Comparison of ENCODE assay signal across 23 cellular contexts in genomic region chr6:85252552-85252951, GRCh38.
DNase-seq lines count a peak whose midpoint lies in the region; ATAC-seq and TF ChIP-seq lines count a peak whose summit lies in the region.
"Had no signal": no experiment of that assay in that cellular context is flagged by ENCODE, and none has a peak within 500 bp of the region (broad histone marks: within the 10 kb centered on the region; RNA-seq: fewer than 3 reads in every experiment).

No MANE protein-coding gene starts in this region.

- H2AK5ac ChIP-seq in H9 (ENCODE audit: insufficient read length, low read length), result no peak overlapping the region

- no peak overlapping the region for H4K8ac ChIP-seq in H9 (replicated peaks; ENCODE audit: insufficient read length, low read depth, low read length)

- H2BK15ac ChIP-seq in H9 (ENCODE audit: low read depth, low read length), result no peak overlapping the region

- H2BK5ac ChIP-seq in H9 (ENCODE audit: insufficient read length, low read length), result no peak overlapping the region

- no peaks in the 10 kb centered on the region for H3K79me1 ChIP-seq in H9 (ENCODE audit: insufficient read depth, low read depth, low read length, poor library complexity, severe bottlenecking)

- no peak overlapping the region for H4K91ac ChIP-seq in H9 (ENCODE audit: insufficient read length, low read depth, low read length)

- H3K27ac ChIP-seq in H9 (ENCODE audit: insufficient read length, low read depth, low read length), result no peak overlapping the region
- peak overlapping the region; percentile 37; the same call in 1 of the 2 replicates for H3K27ac ChIP-seq in MM.1S (ENCODE audit: low read length)
- H3K27ac ChIP-seq in brain microvascular endothelial cell, result no peak overlapping the region
- H3K27ac ChIP-seq: BLaER1 treated with 17β-estradiol and CSF1 and Interleukin-3, amounts not matched to agents 10 nM and 100 nM had no signal

- no peaks in the 10 kb centered on the region for H3F3A ChIP-seq in MM.1S (ENCODE audit: insufficient read depth, low read length)

- no peak overlapping the region for H3K4me3 Mint-ChIP-seq in H9
- H3K4me3 Mint-ChIP-seq: CD4-positive, alpha-beta T cell; T-helper 2 cell treated with Interferon-gamma antibody and Interleukin-4, amounts not matched to agents 5 μg/mL and 100 μg/mL, for 36 hours had no signal

- intact Hi-C loops in Right ventricle myocardium superior (cut with DNase I), result no loop called here

- H3K4me3 ChIP-seq in MM.1S (ENCODE audit: low read length), result no peak overlapping the region
- no peak overlapping the region for H3K4me3 ChIP-seq in brain microvascular endothelial cell (ENCODE audit: low read depth, low read length)
- H3K4me3 ChIP-seq: BLaER1 treated with 17β-estradiol and CSF1 and Interleukin-3, amounts not matched to agents 10 nM and 100 nM; MG63 had no signal

- no peak overlapping the region for H3K4me2 ChIP-seq in H9 (ENCODE audit: insufficient read depth, insufficient read length, low read length)
- peak overlapping the region; percentile 13; the same call in 1 of the 2 replicates for H3K4me2 ChIP-seq in MM.1S (ENCODE audit: low read depth, low read length)
- H3K4me2 ChIP-seq: BLaER1 treated with 17β-estradiol and CSF1 and Interleukin-3, amounts not matched to agents 10 nM and 100 nM had no signal

- no peaks in the 10 kb centered on the region for H4K20me1 ChIP-seq in H9 (ENCODE audit: control insufficient read depth, insufficient read depth, insufficient read length)
- no peaks in the 10 kb centered on the region for H4K20me1 ChIP-seq in MM.1S (ENCODE audit: insufficient read depth, low read length)
- H4K20me1 ChIP-seq: BLaER1 treated with 17β-estradiol and CSF1 and Interleukin-3, amounts not matched to agents 10 nM and 100 nM had no signal

- H2AFZ ChIP-seq in H9 (ENCODE audit: low read length), result no peak overlapping the region
- H2AFZ ChIP-seq in MM.1S (ENCODE audit: low read length), result no peak overlapping the region; the same call in 1 of the 2 replicates

- no peak overlapping the region for H3K18ac ChIP-seq in H9 (ENCODE audit: insufficient read length, low read depth, low read length)

- no peak overlapping the region for H3T11ph ChIP-seq in H9 (ENCODE audit: low read length)

- no peaks in the 10 kb centered on the region for H3K9me2 ChIP-seq in MM.1S (replicated peaks; ENCODE audit: insufficient read depth, low read length)

- peaks cover 0 to 7% of the 10 kb centered on the region in 2 experiments; a peak in 1 of 4 replicates for H3K4me1 Mint-ChIP-seq in H9

- TF ChIP-seq CTCF in H9 (conservative IDR thresholded peaks at IDR 0.05) (no peak), MM.1S (IDR thresholded peaks at IDR 0.05; ENCODE audit: low read length) (no peak), brain microvascular endothelial cell (IDR thresholded peaks at IDR 0.05; ENCODE audit: low read depth, low read length, missing control alignments) (no peak)

- H3K23me2 ChIP-seq in H9 (ENCODE audit: insufficient read length, low read depth, low read length, poor library complexity, severe bottlenecking), result no peaks in the 10 kb centered on the region

- H3K9me3 Mint-ChIP-seq in H9, result peaks cover 4 to 5% of the 10 kb centered on the region in 2 experiments; a peak in 4 of 5 replicates

- H3K56ac ChIP-seq in H9 (ENCODE audit: insufficient read length, low read depth, low read length), result peak overlapping the region; percentile 94

- H3K79me2 ChIP-seq in H9 (ENCODE audit: insufficient read depth, low read length), result no peaks in the 10 kb centered on the region
- no peaks in the 10 kb centered on the region for H3K79me2 ChIP-seq in MM.1S (ENCODE audit: low read length)

- H3K14ac ChIP-seq in H9 (ENCODE audit: insufficient read depth, low read length), result no peak overlapping the region

- no peak overlapping the region for H3K23ac ChIP-seq in H9 (ENCODE audit: insufficient read length, low read depth, low read length)

- H3K9me3 ChIP-seq in H9 (ENCODE audit: control insufficient read depth, low read depth, low read length) (no peaks in the 10 kb centered on the region), MM.1S (replicated peaks; ENCODE audit: insufficient read depth, low read length) (no peaks in the 10 kb centered on the region)

- no peaks in the 10 kb centered on the region for H3K27me3 ChIP-seq in H9 (ENCODE audit: insufficient read depth, low read length)
- no peaks in the 10 kb centered on the region for H3K27me3 ChIP-seq in MM.1S (replicated peaks; ENCODE audit: insufficient read depth, low read length)
- H3K27me3 ChIP-seq in brain microvascular endothelial cell (replicated peaks), result no peaks in the 10 kb centered on the region
- H3K27me3 ChIP-seq: BLaER1 treated with 17β-estradiol and CSF1 and Interleukin-3, amounts not matched to agents 10 nM and 100 nM; MG63 had no signal

- H3K36me3 ChIP-seq in MM.1S (replicated peaks; ENCODE audit: insufficient read depth, low read length) (no peaks in the 10 kb centered on the region), brain microvascular endothelial cell (replicated peaks) (no peaks in the 10 kb centered on the region)
- H3K36me3 ChIP-seq: BLaER1 treated with 17β-estradiol and CSF1 and Interleukin-3, amounts not matched to agents 10 nM and 100 nM; MG63 had no signal

- H4K5ac ChIP-seq in H9 (ENCODE audit: insufficient read length, low read depth, low read length), result no peak overlapping the region

- H2BK20ac ChIP-seq in H9 (ENCODE audit: low read depth, low read length, poor library complexity, severe bottlenecking), result no peak overlapping the region

- H3K27me3 Mint-ChIP-seq in H9 (ENCODE audit: low read depth), result no peaks in the 10 kb centered on the region
- H3K27me3 Mint-ChIP-seq: CD4-positive, alpha-beta T cell had no signal

- DNase-seq in H9 (no peak), MM.1S (peak; percentile 44), Right ventricle myocardium superior (no peak), brain microvascular endothelial cell (no peak)
- DNase-seq in effector CD4-positive, alpha-beta T cell, result no peak
- DNase-seq: CD4-positive, alpha-beta T cell; DMS53; KBM-7; MG63; NCI-H1048; NCI-H1417 treated with DMSO at 0.1 percent for 48 hours; NCI-H1694 treated with DMSO at 0.1 percent for 48 hours; NCI-H2081; NCI-H2227 treated with DMSO at 0.1 percent for 48 hours; NCI-H526 treated with DMSO at 0.1 percent for 48 hours; RPMI8226; SHP77; T-helper 1 cell had no signal

- H3K4ac ChIP-seq in H9 (ENCODE audit: low read depth, low read length), result no peak overlapping the region

- H2BK12ac ChIP-seq in H9 (ENCODE audit: insufficient read length, low read depth, low read length), result no peak overlapping the region

- H3K4me1 ChIP-seq in H9 (ENCODE audit: insufficient read depth, low read length) (no peaks in the 10 kb centered on the region), MM.1S (ENCODE audit: low read length) (peaks cover 9% of the 10 kb centered on the region; the same call in 1 of the 2 replicates)
- H3K4me1 ChIP-seq: BLaER1 treated with 17β-estradiol and CSF1 and Interleukin-3, amounts not matched to agents 10 nM and 100 nM had no signal

- in situ Hi-C loops in brain microvascular endothelial cell (cut with HindIII; ENCODE audit: low pct_ligation_motif_present, low sequenced_read_pairs), result no loop called here

- H2BK120ac ChIP-seq in H9 (ENCODE audit: low read depth, low read length, poor library complexity, severe bottlenecking), result no peak overlapping the region

- H3K9ac ChIP-seq in H9 (ENCODE audit: extremely low read depth, insufficient read length, low read length), result no peak overlapping the region
- H3K9ac ChIP-seq in MM.1S (ENCODE audit: low read length), result no peak overlapping the region
- H3K9ac ChIP-seq: BLaER1 treated with 17β-estradiol and CSF1 and Interleukin-3, amounts not matched to agents 10 nM and 100 nM had no signal

- H3K36me3 Mint-ChIP-seq in H9 (ENCODE audit: insufficient read depth in 1 of 3, low read depth in 3 of 3), result peaks cover 3 to 6% (median 5%) of the 10 kb centered on the region in 3 experiments; a peak in 2 of 7 replicates

- no CpG with 5 or more reads among the region's 2 CpGs for WGBS in H9 (ENCODE audit: extremely low coverage, insufficient read length, low lambda C conversion rate)

- ATAC-seq in GM18867 (IDR thresholded peaks at IDR 0.05; ENCODE audit: unreplicated experiment), result peak; percentile 47
- ATAC-seq in HG03159 (IDR thresholded peaks at IDR 0.05; ENCODE audit: unreplicated experiment), result peak; percentile 56
- no peak for ATAC-seq in Right ventricle myocardium superior (ENCODE audit: poor library complexity)
- no peak for ATAC-seq in GM19397 (IDR thresholded peaks at IDR 0.05; ENCODE audit: unreplicated experiment)

- H3K27ac Mint-ChIP-seq in H9, result no peak overlapping the region
- H3K27ac Mint-ChIP-seq: CD4-positive, alpha-beta T cell; T-helper 2 cell treated with Interferon-gamma antibody and Interleukin-4, amounts not matched to agents 5 μg/mL and 100 μg/mL, for 36 hours had no signal

Comparison
In these comparisons a context has a peak if more than half of its experiments do, and no peak if none do; other contexts are left out.
1. ATAC-seq: peak in GM18867 (single experiment) and HG03159 (single experiment); none in Right ventricle myocardium superior (single experiment) and GM19397 (single experiment).